ENCODE assay signal across 15 cellular contexts in the genomic region with DNA sequence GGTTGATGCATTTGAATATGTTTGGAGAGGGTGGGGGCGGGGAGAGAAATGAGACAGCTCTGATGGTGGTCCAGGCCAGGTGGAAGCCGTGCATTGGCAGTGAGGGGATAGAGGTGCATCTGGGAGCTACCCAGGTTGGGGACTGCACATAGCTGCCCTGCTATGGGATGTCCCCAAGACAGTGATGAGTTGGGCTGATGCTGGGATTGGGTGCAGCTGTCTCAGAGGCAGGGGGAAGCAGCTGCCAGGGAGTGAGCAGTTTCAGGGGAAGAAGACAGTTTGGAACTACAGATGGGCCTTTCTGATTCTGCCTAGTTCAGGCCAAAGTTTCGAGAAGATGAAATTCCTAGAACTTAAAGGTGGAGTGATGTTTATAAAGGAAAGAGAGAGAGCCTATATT. TPM values are rescaled to one million over a fixed set of nuclear protein-coding genes. Genes with fewer than 3 reads are reported as not detected.
DNase-seq lines count a peak whose midpoint lies in the region; ATAC-seq and TF ChIP-seq lines count a peak whose summit lies in the region.
"Had no signal": no experiment of that assay in that cellular context is flagged by ENCODE, and none has a peak within 500 bp of the region (broad histone marks: within the 10 kb centered on the region; RNA-seq: fewer than 3 reads in every experiment).

No MANE protein-coding gene starts in this region.

- no peaks in the 10 kb centered on the region for H3K36me3 Mint-ChIP-seq in T-helper 17 cell (ENCODE audit: low read depth)
- H3K36me3 Mint-ChIP-seq: mesothelial cell of epicardium had no signal

- H3K14ac ChIP-seq in neuronal stem cell (ENCODE audit: low read length): no peak overlapping the region

- no peaks in the 10 kb centered on the region for H3K9me3 ChIP-seq in DND-41 (ENCODE audit: insufficient read depth, low read length, severe bottlenecking)
- no peaks in the 10 kb centered on the region for H3K9me3 ChIP-seq in T-helper 17 cell (ENCODE audit: control insufficient read depth, low read length, poor library complexity, severe bottlenecking)
- no peaks in the 10 kb centered on the region for H3K9me3 ChIP-seq in heart left ventricle
- H3K9me3 ChIP-seq in neuronal stem cell (replicated peaks in 1 of 2; ENCODE audit: control insufficient read depth in 2 of 2, insufficient read depth in 1 of 2, low read depth in 1 of 2, low read length in 2 of 2): no peaks in the 10 kb centered on the region
- H3K9me3 ChIP-seq in HAP-1: no peaks in the 10 kb centered on the region

- in situ Hi-C loops in HAP-1 (cut with MboI; ENCODE audit: low sequenced_read_pairs): no loop called here

- no peak overlapping the region for H4K8ac ChIP-seq in neuronal stem cell (ENCODE audit: low read depth, low read length)

- TF ChIP-seq CTCF in DND-41 (IDR thresholded peaks at IDR 0.05; ENCODE audit: borderline replicate concordance, extremely low read depth, low read length, poor library complexity, severe bottlenecking) (no peak), heart left ventricle (IDR thresholded peaks at IDR 0.05) (no peak)

- no peak overlapping the region for H2BK120ac ChIP-seq in neuronal stem cell (ENCODE audit: low read depth, low read length)

- H3K27ac ChIP-seq in DND-41 (ENCODE audit: low read length): 0 out of 2 replicates have a peak overlapping the region, but pooled peaks have one; percentile 27
- peak overlapping the region in 6 of 12 donors; percentile 20 to 86 (median 54) for H3K27ac ChIP-seq in heart left ventricle
- H3K27ac ChIP-seq in neuronal stem cell (replicated peaks; ENCODE audit: low read length): no peak overlapping the region

- H2BK15ac ChIP-seq in neuronal stem cell (ENCODE audit: low read length): no peak overlapping the region

- H4K91ac ChIP-seq in neuronal stem cell (ENCODE audit: low read depth, low read length, poor library complexity): no peak overlapping the region

- no peak overlapping the region for H3K23ac ChIP-seq in neuronal stem cell (ENCODE audit: low read depth, low read length, poor library complexity)

- no peak for DNase-seq in DND-41
- no peak for DNase-seq in T-helper 17 cell
- DNase-seq in heart left ventricle: peak in 1 of 5 donors; percentile 53
- no peak for DNase-seq in neuronal stem cell (ENCODE audit: low spot score)
- DNase-seq in stimulated activated CD4-positive, alpha-beta T cell treated with anti-CD3 and anti-CD28 coated beads, Interleukin-4, amount 100 ng/mL, for 1 hour: no peak
- no peak for DNase-seq in HuH-7 (ENCODE audit: low spot score)
- DNase-seq in HAP-1 (ENCODE audit: low spot score in 2 of 2): no peak
- DNase-seq: CD4-positive, alpha-beta T cell; stimulated activated CD4-positive, alpha-beta T cell treated with anti-CD3 and anti-CD28 coated beads, Interleukin-2, amount 100 ng/mL, for 48 hours; stimulated activated naive CD4-positive, alpha-beta T cell had no signal

- H3K4me3 ChIP-seq in DND-41 (ENCODE audit: low read depth in 1 of 2, low read length in 2 of 2): no peak overlapping the region
- no peak overlapping the region for H3K4me3 ChIP-seq in heart left ventricle
- H3K4me3 ChIP-seq in neuronal stem cell (ENCODE audit: low read length in 2 of 2): no peak overlapping the region
- H3K4me3 ChIP-seq in HAP-1: no peak overlapping the region

- H3K4me1 ChIP-seq in DND-41 (ENCODE audit: insufficient read depth, low read length): peaks cover 14% of the 10 kb centered on the region
- peaks cover 0 to 51% (median 9%) of the 10 kb centered on the region in 12 donors for H3K4me1 ChIP-seq in heart left ventricle
- peaks cover 0 to 5% of the 10 kb centered on the region in 2 donors for H3K4me1 ChIP-seq in neuronal stem cell (ENCODE audit: control insufficient read depth in 2 of 2, insufficient read depth in 1 of 2, low read depth in 1 of 2, low read length in 2 of 2)
- no peaks in the 10 kb centered on the region for H3K4me1 ChIP-seq in HAP-1

- H4K20me1 ChIP-seq in DND-41 (ENCODE audit: insufficient read depth, low read length): peaks cover 3% of the 10 kb centered on the region; the same call in 1 of the 2 replicates

- H3K27me3 Mint-ChIP-seq in T-helper 17 cell: peaks cover 5% of the 10 kb centered on the region
- H3K27me3 Mint-ChIP-seq: CD4-positive, alpha-beta T cell had no signal

- H3K9ac ChIP-seq in DND-41 (ENCODE audit: low read depth, low read length) (no peak overlapping the region), neuronal stem cell (ENCODE audit: low read depth, low read length, poor library complexity) (no peak overlapping the region)

- peak; percentile 56; the same call in 2 of the 3 replicates for ATAC-seq in DND-41 (ENCODE audit: insufficient read depth, low read depth)
- no peak for ATAC-seq in T-helper 17 cell
- ATAC-seq in heart left ventricle: peak; percentile 21 to 55 (median 47)
- no peak for ATAC-seq in HG03196 (IDR thresholded peaks at IDR 0.05; ENCODE audit: unreplicated experiment)
- ATAC-seq: SK-N-SH treated with all-trans-retinoic acid at 6 μM for 48 hours had no signal

- peak overlapping the region; percentile 79 for H3K27ac Mint-ChIP-seq in T-helper 17 cell
- H3K27ac Mint-ChIP-seq: CD4-positive, alpha-beta T cell; mesothelial cell of epicardium had no signal

- no peak overlapping the region for H3K4ac ChIP-seq in neuronal stem cell (ENCODE audit: low read length)

- intact Hi-C loops in heart left ventricle (cut with DNase I): no loop called here

- H2AFZ ChIP-seq in DND-41 (ENCODE audit: low read depth, low read length): peak overlapping the region; percentile 65
- peak overlapping the region; percentile 88 for H2AFZ ChIP-seq in neuronal stem cell (ENCODE audit: low read length)

- WGBS in heart left ventricle, 4 donors: 82 to 86% (median 84%) methylated on average over 3 of the region's 3 CpGs
- no CpG with 5 or more reads among the region's 3 CpGs for WGBS in neuronal stem cell (ENCODE audit: extremely low coverage in 2 of 2, insufficient read length in 2 of 2, insufficient replicate concordance in 1 of 2), 2 donors

- H3K27me3 ChIP-seq in DND-41 (ENCODE audit: insufficient read depth, low read length, poor library complexity) (no peaks in the 10 kb centered on the region), heart left ventricle (no peaks in the 10 kb centered on the region), neuronal stem cell (ENCODE audit: control insufficient read depth in 3 of 3, insufficient read depth in 3 of 3, low read depth in 1 of 3, low read length in 3 of 3) (no peaks in the 10 kb centered on the region), HAP-1 (ENCODE audit: low read depth) (no peaks in the 10 kb centered on the region; the same call in 1 of the 2 replicates)

- H2BK12ac ChIP-seq in neuronal stem cell (ENCODE audit: low read length): no peak overlapping the region

- H3K4me3 Mint-ChIP-seq in T-helper 17 cell: peak overlapping the region; percentile 86
- H3K4me3 Mint-ChIP-seq: CD4-positive, alpha-beta T cell; mesothelial cell of epicardium had no signal

- H3K4me2 ChIP-seq in DND-41 (ENCODE audit: insufficient read depth, low read length) (peak overlapping the region; percentile 32), neuronal stem cell (ENCODE audit: insufficient read depth, low read length, poor library complexity, severe bottlenecking) (no peak overlapping the region)

- H3K79me1 ChIP-seq in neuronal stem cell (ENCODE audit: low read depth, low read length): no peaks in the 10 kb centered on the region

- peaks cover 17% of the 10 kb centered on the region for H3K4me1 Mint-ChIP-seq in T-helper 17 cell

- H2AK5ac ChIP-seq in neuronal stem cell (ENCODE audit: low read depth, low read length): no peak overlapping the region

- H3K36me3 ChIP-seq in DND-41 (ENCODE audit: insufficient read depth, low read length) (no peaks in the 10 kb centered on the region), heart left ventricle (peaks cover 0 to 54% (median 5%) of the 10 kb centered on the region in 9 donors), neuronal stem cell (replicated peaks in 1 of 2; ENCODE audit: control insufficient read depth in 2 of 2, insufficient read depth in 2 of 2, low read length in 2 of 2) (no peaks in the 10 kb centered on the region), HAP-1 (replicated peaks) (no peaks in the 10 kb centered on the region)

- TF ChIP-seq POLR2A in heart left ventricle (IDR thresholded peaks at IDR 0.05): no peak

- no peak overlapping the region for H2BK5ac ChIP-seq in neuronal stem cell (ENCODE audit: low read length)

- no peak overlapping the region for H3K18ac ChIP-seq in neuronal stem cell (ENCODE audit: low read length)

- no peaks in the 10 kb centered on the region for H3K79me2 ChIP-seq in DND-41 (ENCODE audit: insufficient read depth, low read length)

RNA-seq across cellular contexts. Expression of gene SLCO2B1, which starts 23.4 kb away (rescaled TPM):
- total RNA-seq in T-helper 17 cell: not detected
- 100 to 1,000 TPM in 1 of 9 donors, 10 to 100 TPM in 7, 1 to 10 TPM in 1; 8.1 to 167 (median 18.6) TPM for total RNA-seq in heart left ventricle
- 1 to 10 TPM; 4.7 to 9.8 TPM for polyA plus RNA-seq in heart left ventricle
- polyA plus RNA-seq in neuronal stem cell (2013, experiment 1 of 2): not detected
- not detected for polyA plus RNA-seq in neuronal stem cell (2013, experiment 2 of 2)
- total RNA-seq: bronchial epithelial cell; CD4-positive, alpha-beta T cell; G401; mesothelial cell of epicardium had no signal

Comparison
In these comparisons a context has a peak if more than half of its experiments do, and no peak if none do; other contexts are left out.
1. ATAC-seq: peak in DND-41 (single experiment) and heart left ventricle (4 of 4); none in T-helper 17 cell (single experiment) and HG03196 (single experiment).
2. RNA of gene SLCO2B1, which starts 23.4 kb away (total RNA-seq): 8.1 to 167 TPM in heart left ventricle; not detected in T-helper 17 cell; every median in the first group is over 4 times any median in the second.